8 cellular contexts compared by ENCODE assay signal in genomic region chr7:85160223-85160622, GRCh38. TPM values are rescaled to one million over a fixed set of nuclear protein-coding genes. Genes with fewer than 3 reads are reported as not detected.
DNase-seq lines count a peak whose midpoint lies in the region; ATAC-seq and TF ChIP-seq lines count a peak whose summit lies in the region.

No MANE protein-coding gene starts in this region.

- H3K4me3 ChIP-seq in AG09309 (ENCODE audit: control insufficient read depth, low read depth, low read length), result peak overlapping the region; percentile 32

- ATAC-seq in GM19397 (IDR thresholded peaks at IDR 0.05; ENCODE audit: unreplicated experiment) (peak; percentile 70), HG03108 (IDR thresholded peaks at IDR 0.05; ENCODE audit: unreplicated experiment) (peak; percentile 59), WTC11 (no peak)
- peak; percentile 71 for ATAC-seq in activated T-helper 17 cell treated with anti-CD3 and anti-CD28 coated beads, Interleukin-2, amount 50 U/mL, for 72 hours (replicated peaks)

- TF ChIP-seq CTCF in AG09309 (IDR thresholded peaks at IDR 0.05; ENCODE audit: control insufficient read depth, insufficient read depth, low read depth, low read length, missing control alignments) (no peak), WTC11 (IDR thresholded peaks at IDR 0.05) (no peak)

- peak overlapping the region; percentile 29 for H3K27ac Mint-ChIP-seq in activated T-helper 17 cell treated with anti-CD3 and anti-CD28 coated beads, Interleukin-2, amount 50 U/mL, for 72 hours
- no peak overlapping the region for H3K27ac Mint-ChIP-seq in WTC11

- DNase-seq in AG09309 (ENCODE audit: low read depth) (peak; percentile 49), kidney tubule cell (ENCODE audit: low spot score) (no peak), ecto neural progenitor cell (ENCODE audit: low spot score) (no peak), WTC11 (ENCODE audit: low spot score) (no peak), NCI-H1092 (lab: John Stamatoyannopoulos, UW) (no peak)

- no peaks in the 10 kb centered on the region for H3K4me1 Mint-ChIP-seq in activated T-helper 17 cell treated with anti-CD3 and anti-CD28 coated beads, Interleukin-2, amount 50 U/mL, for 72 hours
- H3K4me1 Mint-ChIP-seq in WTC11, result peaks cover 5% of the 10 kb centered on the region; the same call in 1 of the 2 replicates

- no peaks in the 10 kb centered on the region for H3K36me3 Mint-ChIP-seq in activated T-helper 17 cell treated with anti-CD3 and anti-CD28 coated beads, Interleukin-2, amount 50 U/mL, for 72 hours (ENCODE audit: low read depth)
- H3K36me3 Mint-ChIP-seq in WTC11, result peaks cover 23% of the 10 kb centered on the region

- CTCF ChIA-PET in WTC11 (lab: Charles Lee), result no interaction called here

- no peaks in the 10 kb centered on the region for H3K27me3 Mint-ChIP-seq in activated T-helper 17 cell treated with anti-CD3 and anti-CD28 coated beads, Interleukin-2, amount 50 U/mL, for 72 hours
- no peaks in the 10 kb centered on the region for H3K27me3 Mint-ChIP-seq in WTC11 (ENCODE audit: low read depth)

- peaks cover 25% of the 10 kb centered on the region for H3K9me3 Mint-ChIP-seq in activated T-helper 17 cell treated with anti-CD3 and anti-CD28 coated beads, Interleukin-2, amount 50 U/mL, for 72 hours
- H3K9me3 Mint-ChIP-seq in WTC11, result peaks cover 28% of the 10 kb centered on the region

- no peak overlapping the region for H3K4me3 Mint-ChIP-seq in activated T-helper 17 cell treated with anti-CD3 and anti-CD28 coated beads, Interleukin-2, amount 50 U/mL, for 72 hours
- H3K4me3 Mint-ChIP-seq in WTC11, result no peak overlapping the region

- POLR2A ChIA-PET in WTC11 (lab: Charles Lee), result no interaction called here

TF ChIP-seq in WTC11, 78 proteins besides CTCF, POLR2A, EP300 and RAD21:
- TF ChIP-seq ZNF317 (CRISPR knock-in tag; IDR thresholded peaks at IDR 0.05; ENCODE audit: borderline replicate concordance, low read depth), result no peak
- TF ChIP-seq ZNF532 (CRISPR knock-in tag; IDR thresholded peaks at IDR 0.05; ENCODE audit: borderline replicate concordance), result no peak
- TF ChIP-seq EMX1 (CRISPR knock-in tag; IDR thresholded peaks at IDR 0.05), result no peak
- no peak for TF ChIP-seq FOXK1 (CRISPR knock-in tag; IDR thresholded peaks at IDR 0.05)

RNA-seq across cellular contexts. Expression of gene SEMA3D, which starts 26.6 kb away (rescaled TPM):
- total RNA-seq in activated T-helper 17 cell treated with anti-CD3 and anti-CD28 coated beads, Interleukin-2, amount 50 U/mL, for 72 hours, result not detected
- total RNA-seq in WTC11 (2021), result 2.2 to 3.8 TPM (median 2.9 TPM) in 3 replicates
